In the genomic region with DNA sequence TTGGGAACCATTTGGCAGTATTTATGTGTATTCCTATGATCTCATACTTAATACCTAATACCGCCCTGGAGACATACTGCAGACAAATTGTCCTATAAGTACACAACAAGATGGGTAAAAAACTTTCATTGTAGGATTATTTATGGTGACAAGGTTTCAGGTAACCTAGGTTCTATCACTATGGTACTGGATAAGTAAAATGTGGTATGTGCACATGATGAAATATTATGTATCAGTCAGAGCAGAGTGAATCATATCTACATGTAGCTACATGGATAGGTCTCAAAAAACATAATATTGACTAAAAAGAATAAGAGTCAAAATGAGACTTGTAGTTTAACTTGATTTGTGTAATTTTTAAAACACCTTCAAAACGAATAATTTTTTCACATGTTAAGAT, we compare ENCODE assay signal across 25 cellular contexts.
DNase-seq lines count a peak whose midpoint lies in the region; ATAC-seq and TF ChIP-seq lines count a peak whose summit lies in the region.
"Had no signal": no experiment of that assay in that cellular context is flagged by ENCODE, and none has a peak within 500 bp of the region (broad histone marks: within the 10 kb centered on the region; RNA-seq: fewer than 3 reads in every experiment).

No MANE protein-coding gene starts in this region.

- no peaks in the 10 kb centered on the region for H3K9me3 ChIP-seq in left ventricle myocardium inferior (replicated peaks)
- H3K9me3 ChIP-seq: BLaER1, Peyer's patch, SJSA1 had no signal

- intact Hi-C loops in activated CD4-positive, alpha-beta T cell treated with anti-CD3 and anti-CD28 coated beads for 36 hours (cut with DNase I, micrococcal nuclease) = no loop called here
- intact Hi-C loops in activated CD4-positive, alpha-beta T cell treated with anti-CD3 and anti-CD28 coated beads, Interleukin-2, amount 10 ng/mL, durations not matched to agents 24 days and 14 days (cut with micrococcal nuclease) = no loop called here
- intact Hi-C loops in left ventricle myocardium inferior (cut with micrococcal nuclease) = no loop called here

- ATAC-seq in activated CD4-positive, alpha-beta T cell treated with anti-CD3 and anti-CD28 coated beads for 36 hours = peak; percentile 63
- peak; percentile 47 for ATAC-seq in activated T-helper 17 cell treated with anti-CD3 and anti-CD28 coated beads, Interleukin-2, amount 50 U/mL, for 72 hours (replicated peaks)
- ATAC-seq in foreskin keratinocyte = peak; percentile 95
- ATAC-seq in GM21367 (IDR thresholded peaks at IDR 0.05; ENCODE audit: unreplicated experiment) = no peak
- ATAC-seq: GM12878, Right ventricle myocardium inferior had no signal

- peaks cover 3% of the 10 kb centered on the region for H3K27me3 Mint-ChIP-seq in activated CD4-positive, alpha-beta T cell treated with anti-CD3 and anti-CD28 coated beads for 36 hours
- H3K27me3 Mint-ChIP-seq in activated CD4-positive, alpha-beta T cell treated with anti-CD3 and anti-CD28 coated beads, Interleukin-2, amount 10 ng/mL, durations not matched to agents 24 days and 14 days = peaks cover 17% of the 10 kb centered on the region
- H3K27me3 Mint-ChIP-seq in activated T-helper 17 cell treated with anti-CD3 and anti-CD28 coated beads, Interleukin-2, amount 50 U/mL, for 72 hours = no peaks in the 10 kb centered on the region
- H3K27me3 Mint-ChIP-seq: IgD-negative memory B cell had no signal

- H3K4me1 Mint-ChIP-seq in activated CD4-positive, alpha-beta T cell treated with anti-CD3 and anti-CD28 coated beads for 36 hours = no peaks in the 10 kb centered on the region
- H3K4me1 Mint-ChIP-seq in activated CD4-positive, alpha-beta T cell treated with anti-CD3 and anti-CD28 coated beads, Interleukin-2, amount 10 ng/mL, durations not matched to agents 24 days and 14 days = peaks cover 5% of the 10 kb centered on the region
- H3K4me1 Mint-ChIP-seq in activated T-helper 17 cell treated with anti-CD3 and anti-CD28 coated beads, Interleukin-2, amount 50 U/mL, for 72 hours = peaks cover 5% of the 10 kb centered on the region

- H3K4me2 ChIP-seq in KMS-11 = peak overlapping the region; percentile 48
- H3K4me2 ChIP-seq: BLaER1 had no signal

- H4K20me1 ChIP-seq in KMS-11 (ENCODE audit: insufficient read depth) = no peaks in the 10 kb centered on the region
- H4K20me1 ChIP-seq: BLaER1 had no signal

- no peaks in the 10 kb centered on the region for H3K36me3 ChIP-seq in KMS-11 (ENCODE audit: insufficient read depth)
- H3K36me3 ChIP-seq in left ventricle myocardium inferior = no peaks in the 10 kb centered on the region
- H3K36me3 ChIP-seq: BLaER1, Peyer's patch, SJSA1 had no signal

- H3K27me3 ChIP-seq in KMS-11 (ENCODE audit: insufficient read depth, low read depth) (no peaks in the 10 kb centered on the region), foreskin keratinocyte (no peaks in the 10 kb centered on the region), left ventricle myocardium inferior (ENCODE audit: low read depth) (no peaks in the 10 kb centered on the region)
- H3K27me3 ChIP-seq: BLaER1, Peyer's patch, SJSA1 had no signal

- CTCF ChIA-PET in activated CD4-positive, alpha-beta T cell treated with anti-CD3 and anti-CD28 coated beads for 36 hours (lab: Charles Lee) = interaction anchor here (0.7 to 1.2 kb wide), 4 partner anchors 45 to 995 kb away, joined by 3 to 5 read pairs (median 3); no protein-coding TSS in a partner anchor

- H3K79me2 ChIP-seq in KMS-11 (ENCODE audit: insufficient read depth, low read depth) = no peaks in the 10 kb centered on the region

- TF ChIP-seq CTCF in KMS-11 (conservative IDR thresholded peaks at IDR 0.05; ENCODE audit: low read depth, low read length) (no peak), foreskin keratinocyte (conservative IDR thresholded peaks at IDR 0.05) (no peak), left ventricle myocardium inferior (IDR thresholded peaks at IDR 0.05; ENCODE audit: borderline replicate concordance) (no peak)

- no peak overlapping the region for H3K4me3 ChIP-seq in KMS-11 (IDR thresholded peaks at IDR 0.05; ENCODE audit: insufficient read depth, low read depth, low read length)
- no peak overlapping the region for H3K4me3 ChIP-seq in left ventricle myocardium inferior
- H3K4me3 ChIP-seq: BLaER1, GM12878, Peyer's patch, SJSA1 had no signal

- H3K27ac Mint-ChIP-seq in activated CD4-positive, alpha-beta T cell treated with anti-CD3 and anti-CD28 coated beads for 36 hours = no peak overlapping the region
- no peak overlapping the region for H3K27ac Mint-ChIP-seq in activated CD4-positive, alpha-beta T cell treated with anti-CD3 and anti-CD28 coated beads, Interleukin-2, amount 10 ng/mL, durations not matched to agents 24 days and 14 days
- H3K27ac Mint-ChIP-seq in activated T-helper 17 cell treated with anti-CD3 and anti-CD28 coated beads, Interleukin-2, amount 50 U/mL, for 72 hours = no peak overlapping the region
- H3K27ac Mint-ChIP-seq: CD4-positive, alpha-beta memory T cell; IgD-negative memory B cell had no signal

- DNase-seq in activated CD4-positive, alpha-beta T cell treated with anti-CD3 and anti-CD28 coated beads for 36 hours = no peak
- DNase-seq in activated CD4-positive, alpha-beta T cell treated with anti-CD3 and anti-CD28 coated beads, Interleukin-2, amount 10 ng/mL, durations not matched to agents 24 days and 14 days = no peak
- DNase-seq in foreskin keratinocyte (peak; percentile 62 to 79), left ventricle myocardium inferior (no peak), NCI-H1105 (lab: John Stamatoyannopoulos, UW) (no peak)
- DNase-seq: ACHN; CD4-positive, alpha-beta memory T cell; DND-41; GOT3; NCI-H1092; NCI-H1436 treated with DMSO at 0.1 percent for 48 hours; NCI-H1930; NCI-H510A; NCI-H748 treated with DMSO at 0.1 percent for 48 hours; NK-92 treated with Interleukin-12 subunit alpha and Interleukin-12 subunit beta, amount 100 ng/mL, for 24 hours; Peyer's patch had no signal

- peaks cover 51% of the 10 kb centered on the region for H3K4me1 ChIP-seq in KMS-11 (ENCODE audit: low read depth, poor library complexity, severe bottlenecking)
- peaks cover 4% of the 10 kb centered on the region for H3K4me1 ChIP-seq in foreskin keratinocyte
- H3K4me1 ChIP-seq in left ventricle myocardium inferior = no peaks in the 10 kb centered on the region
- H3K4me1 ChIP-seq: Peyer's patch, SJSA1 had no signal

- peaks cover 4% of the 10 kb centered on the region for H3K9me3 Mint-ChIP-seq in activated CD4-positive, alpha-beta T cell treated with anti-CD3 and anti-CD28 coated beads for 36 hours (ENCODE audit: low read depth)
- no peaks in the 10 kb centered on the region for H3K9me3 Mint-ChIP-seq in activated CD4-positive, alpha-beta T cell treated with anti-CD3 and anti-CD28 coated beads, Interleukin-2, amount 10 ng/mL, durations not matched to agents 24 days and 14 days
- no peaks in the 10 kb centered on the region for H3K9me3 Mint-ChIP-seq in activated T-helper 17 cell treated with anti-CD3 and anti-CD28 coated beads, Interleukin-2, amount 50 U/mL, for 72 hours

- H3K4me3 Mint-ChIP-seq in activated CD4-positive, alpha-beta T cell treated with anti-CD3 and anti-CD28 coated beads for 36 hours = no peak overlapping the region
- no peak overlapping the region for H3K4me3 Mint-ChIP-seq in activated CD4-positive, alpha-beta T cell treated with anti-CD3 and anti-CD28 coated beads, Interleukin-2, amount 10 ng/mL, durations not matched to agents 24 days and 14 days
- no peak overlapping the region for H3K4me3 Mint-ChIP-seq in activated T-helper 17 cell treated with anti-CD3 and anti-CD28 coated beads, Interleukin-2, amount 50 U/mL, for 72 hours
- H3K4me3 Mint-ChIP-seq: IgD-negative memory B cell had no signal

- POLR2A ChIA-PET in activated CD4-positive, alpha-beta T cell treated with anti-CD3 and anti-CD28 coated beads for 36 hours (lab: Charles Lee) = no interaction called here

- H3K27ac ChIP-seq in KMS-11 (peak overlapping the region; percentile 0; the same call in 1 of the 2 replicates), foreskin keratinocyte (peak overlapping the region; percentile 10), left ventricle myocardium inferior (replicated peaks) (no peak overlapping the region)
- H3K27ac ChIP-seq: 22Rv1, BLaER1, Peyer's patch, SJSA1 had no signal

- no peak overlapping the region for H3K9ac ChIP-seq in KMS-11
- H3K9ac ChIP-seq: BLaER1 had no signal

- no peak overlapping the region for H2AFZ ChIP-seq in KMS-11 (ENCODE audit: low read depth)

- no peaks in the 10 kb centered on the region for H3K36me3 Mint-ChIP-seq in activated CD4-positive, alpha-beta T cell treated with anti-CD3 and anti-CD28 coated beads for 36 hours (ENCODE audit: low read depth)
- H3K36me3 Mint-ChIP-seq in activated CD4-positive, alpha-beta T cell treated with anti-CD3 and anti-CD28 coated beads, Interleukin-2, amount 10 ng/mL, durations not matched to agents 24 days and 14 days (ENCODE audit: low read depth) = no peaks in the 10 kb centered on the region
- no peaks in the 10 kb centered on the region for H3K36me3 Mint-ChIP-seq in activated T-helper 17 cell treated with anti-CD3 and anti-CD28 coated beads, Interleukin-2, amount 50 U/mL, for 72 hours (ENCODE audit: low read depth)
- H3K36me3 Mint-ChIP-seq: CD4-positive, alpha-beta memory T cell; IgD-negative memory B cell had no signal

Comparison
In these comparisons a context has a peak if more than half of its experiments do, and no peak if none do; other contexts are left out.
1. DNase-seq: peak in foreskin keratinocyte (2 of 2); none in activated CD4-positive, alpha-beta T cell treated with anti-CD3 and anti-CD28 coated beads for 36 hours (single experiment), activated CD4-positive, alpha-beta T cell treated with anti-CD3 and anti-CD28 coated beads, Interleukin-2, amount 10 ng/mL, durations not matched to agents 24 days and 14 days (single experiment), left ventricle myocardium inferior (single experiment) and NCI-H1105 (single experiment).